In genomic region chr13:99650410-99650809, GRCh38 we compare ENCODE assay signal across 7 cellular contexts.
"Had no signal": no experiment of that assay in that cellular context is flagged by ENCODE, and none has a peak within 500 bp of the region (broad histone marks: within the 10 kb centered on the region; RNA-seq: fewer than 3 reads in every experiment).

No MANE protein-coding gene starts in this region.

- H3K4me3 ChIP-seq: GM23338, K562 had no signal

- H2AFZ ChIP-seq: GM23338 had no signal

- DNase-seq: H7, HCEC 1CT, IMR-90, KG1 had no signal

- ATAC-seq: GM23338, K562 had no signal

- FAIRE-seq: K562 had no signal

- H3K9me3 Mint-ChIP-seq: GM23338 had no signal

- H3K4me3 Mint-ChIP-seq: GM23338 had no signal

- H3K4me2 ChIP-seq: GM23338 had no signal

- H3K27ac ChIP-seq: HL-60 had no signal

- H3K27ac Mint-ChIP-seq: GM23338 had no signal
